ENCODE assay signal across 10 cellular contexts in the genomic region with DNA sequence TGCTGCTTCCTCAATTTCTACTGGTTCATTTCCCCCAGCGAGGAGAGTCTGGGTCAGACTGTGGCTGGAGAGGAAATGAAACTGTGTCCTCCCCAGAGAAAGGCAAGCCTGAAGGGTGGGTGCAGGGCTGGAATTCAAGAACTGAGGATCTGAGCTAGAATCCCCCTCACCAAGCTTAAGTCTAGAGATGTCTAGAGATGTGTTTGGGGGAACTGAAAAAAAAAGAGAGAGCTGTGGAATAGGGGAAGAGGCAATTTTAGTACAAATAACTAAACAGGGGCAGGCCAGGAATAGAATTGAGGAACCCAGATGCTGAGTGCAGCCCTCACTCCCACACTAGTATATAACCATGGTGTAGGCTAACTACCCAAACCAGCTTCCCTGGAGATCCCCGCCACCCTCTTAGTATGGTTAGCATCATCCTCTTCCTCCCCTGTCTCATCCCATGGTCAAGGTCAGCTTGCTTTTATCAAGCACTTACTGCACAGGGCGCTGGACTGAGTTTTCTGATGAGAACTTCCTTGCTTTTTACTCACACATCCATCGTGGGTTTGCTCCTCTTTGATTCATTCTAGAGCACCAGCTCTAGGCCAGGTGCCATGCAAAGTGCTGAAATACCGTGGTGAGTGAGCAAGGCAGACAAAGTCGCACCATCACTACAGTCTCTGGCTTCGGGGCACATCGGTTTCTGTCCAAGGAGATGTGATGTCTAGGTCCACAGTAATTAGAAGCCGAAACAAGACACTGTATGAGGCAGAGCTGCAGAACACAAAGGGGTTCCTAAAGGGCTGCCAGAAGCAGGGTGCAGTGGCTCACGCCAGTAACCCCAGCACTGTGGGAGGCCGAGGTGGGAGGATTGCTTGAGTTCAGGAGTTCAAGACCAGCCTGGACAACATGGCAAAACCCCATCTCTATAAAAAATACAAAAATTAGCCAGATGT.
DNase-seq lines count a peak whose midpoint lies in the region; ATAC-seq and TF ChIP-seq lines count a peak whose summit lies in the region.
"Had no signal": no experiment of that assay in that cellular context is flagged by ENCODE, and none has a peak within 500 bp of the region (broad histone marks: within the 10 kb centered on the region; RNA-seq: fewer than 3 reads in every experiment).

No MANE protein-coding gene starts in this region.

- no peaks in the 10 kb centered on the region for H3K9me2 ChIP-seq in GM23248 (ENCODE audit: insufficient read depth)

- peak overlapping the region; percentile 99 for H3K27ac ChIP-seq in GM23248
- peak overlapping the region in 6 of 8 donors; percentile 62 to 83 (median 78) for H3K27ac ChIP-seq in spleen

- H3K27me3 ChIP-seq in GM23248 (replicated peaks; ENCODE audit: insufficient read depth) (no peaks in the 10 kb centered on the region), spleen (replicated peaks in 1 of 7) (no peaks in the 10 kb centered on the region)

- peak overlapping the region; percentile 81 for H3K9ac ChIP-seq in GM23248

- in situ Hi-C loops in GM23248 (cut with MboI), result no loop called here

- H3K36me3 ChIP-seq in GM23248 (ENCODE audit: low read depth) (peaks cover 18% of the 10 kb centered on the region; the same call in 1 of the 2 replicates), spleen (peaks cover 0 to 8% (median 0%) of the 10 kb centered on the region in 6 donors)

- H4K20me1 ChIP-seq in GM23248 (ENCODE audit: insufficient read depth), result no peaks in the 10 kb centered on the region

- H3F3A ChIP-seq in GM23248 (ENCODE audit: insufficient read depth), result peaks cover 76% of the 10 kb centered on the region

- H3K4me3 ChIP-seq in GM23248 (no peak overlapping the region), spleen (no peak overlapping the region)

- WGBS in GM23248 (ENCODE audit: low coverage in 1 of 2, low lambda C conversion rate in 2 of 2, missing lambda C conversion rate in 2 of 2), 2 experiments, result 69 to 71% methylated on average over 11 of the region's 11 CpGs
- 63 to 70% (median 64%) methylated on average over 11 of the region's 11 CpGs for WGBS in spleen, 5 donors

- peak; percentile 62 for DNase-seq in GM23248
- peak; percentile 73 for DNase-seq in RPMI8226
- DNase-seq in germinal center (ENCODE audit: low spot score), result peak; percentile 60
- peak; percentile 40 for DNase-seq in spleen
- DNase-seq in DMS153 (lab: John Stamatoyannopoulos, UW), result no peak
- DNase-seq in DMS79 treated with DMSO at 0.1 percent for 48 hours (lab: John Stamatoyannopoulos, UW), result no peak
- no peak for DNase-seq in stimulated activated naive CD4-positive, alpha-beta T cell (lab: John Stamatoyannopoulos, UW)
- DNase-seq: left colon, NCI-H1436 treated with DMSO at 0.1 percent for 48 hours had no signal

- no peaks in the 10 kb centered on the region for H3K9me3 ChIP-seq in GM23248 (ENCODE audit: low read depth)
- no peaks in the 10 kb centered on the region for H3K9me3 ChIP-seq in spleen

- peaks cover 75% of the 10 kb centered on the region for H3K79me2 ChIP-seq in GM23248 (ENCODE audit: insufficient read depth)

- no peak for TF ChIP-seq POLR2A in spleen (IDR thresholded peaks at IDR 0.05)

- TF ChIP-seq CTCF in spleen (IDR thresholded peaks at IDR 0.05 in 8 of 11, conservative IDR thresholded peaks at IDR 0.05 in 3 of 11), result no peak

- peak overlapping the region; percentile 20 for H3K4me2 ChIP-seq in GM23248 (ENCODE audit: unreplicated experiment)

- intact Hi-C loops in spleen (cut with DNase I; ENCODE audit: low total_unique reads), result no loop called here

- ATAC-seq in HG02623 (IDR thresholded peaks at IDR 0.05; ENCODE audit: unreplicated experiment), result no peak
- ATAC-seq: left colon had no signal

- H3K4me1 ChIP-seq in GM23248 (ENCODE audit: insufficient read depth) (peaks cover 71% of the 10 kb centered on the region), spleen (peaks cover 11 to 67% (median 30%) of the 10 kb centered on the region in 6 donors)

- no peak overlapping the region for H2AFZ ChIP-seq in GM23248

Comparison
In these comparisons a context has a peak if more than half of its experiments do, and no peak if none do; other contexts are left out.
1. DNase-seq: peak in GM23248 (single experiment), RPMI8226 (single experiment), germinal center (single experiment) and spleen (single experiment); none in DMS153 (single experiment), DMS79 treated with DMSO at 0.1 percent for 48 hours (single experiment) and stimulated activated naive CD4-positive, alpha-beta T cell (0 of 6).